ENCODE assay signal across 7 cellular contexts in the genomic region with DNA sequence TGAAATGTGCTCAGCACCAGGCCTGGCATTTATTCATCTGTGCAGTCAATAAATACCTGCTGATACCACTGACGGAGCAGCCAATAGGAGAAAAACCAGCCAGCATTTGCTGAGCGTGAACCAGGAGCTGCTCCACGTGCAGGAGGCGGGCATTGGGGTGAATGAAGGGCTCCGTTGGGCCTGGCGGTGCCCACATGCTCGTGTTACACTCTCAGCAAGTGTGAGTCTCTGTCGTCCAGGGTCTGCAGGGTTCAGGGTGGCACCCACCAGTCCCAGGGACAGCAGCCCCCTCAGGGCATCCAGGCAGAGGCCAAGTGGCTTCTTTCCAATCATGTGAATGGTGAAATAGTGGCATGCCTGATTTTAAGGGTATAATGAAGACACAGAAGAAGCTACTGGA. TPM values are rescaled to one million over a fixed set of nuclear protein-coding genes. Genes with fewer than 3 reads are reported as not detected.
"Had no signal": no experiment of that assay in that cellular context is flagged by ENCODE, and none has a peak within 500 bp of the region (broad histone marks: within the 10 kb centered on the region; RNA-seq: fewer than 3 reads in every experiment).

No MANE protein-coding gene starts in this region.

- H3K27ac ChIP-seq: HL-60 had no signal

- H3K4me3 Mint-ChIP-seq: IgD-negative memory B cell had no signal

- ATAC-seq: HepG2, K562 had no signal

- H3K36me3 Mint-ChIP-seq: IgD-negative memory B cell had no signal

- H3K4me3 ChIP-seq: K562 had no signal

- DNase-seq: IMR-90, KBM-7 had no signal

- H3K27ac Mint-ChIP-seq: IgD-negative memory B cell had no signal

RNA-seq across cellular contexts. Expression of a gene that starts 33.8 kb away (rescaled TPM):
- total RNA-seq: HepG2, HT1080 had no signal
- polyA plus RNA-seq: HepG2 had no signal
